ENCODE assay signal across 23 cellular contexts in the genomic region with DNA sequence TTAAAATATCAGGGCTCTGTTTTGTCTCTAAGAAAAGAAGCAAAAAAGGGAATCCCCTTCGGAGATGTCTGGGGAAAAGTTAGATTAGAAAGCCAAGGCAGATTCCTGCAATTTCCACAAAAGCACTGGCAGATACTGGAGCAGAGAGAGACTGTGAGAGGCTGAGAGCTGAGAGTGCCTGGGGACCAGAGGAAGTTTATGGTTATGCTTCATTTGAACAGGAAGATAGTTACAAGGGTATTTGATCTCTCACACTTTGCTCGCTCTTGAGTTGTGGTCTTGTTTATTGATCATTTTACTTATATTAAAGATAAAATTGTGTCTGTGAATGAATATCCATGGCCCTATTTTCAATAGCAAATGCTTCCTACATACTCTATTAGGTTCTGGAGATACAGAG. TPM values are rescaled to one million over a fixed set of nuclear protein-coding genes. Genes with fewer than 3 reads are reported as not detected.
"Had no signal": no experiment of that assay in that cellular context is flagged by ENCODE, and none has a peak within 500 bp of the region (broad histone marks: within the 10 kb centered on the region; RNA-seq: fewer than 3 reads in every experiment).

No MANE protein-coding gene starts in this region.

- H3K27ac Mint-ChIP-seq: natural killer cell treated with Interleukin-12 subunit alpha and Interleukin-12 subunit beta and Interleukin-15 and Interleukin-18, amount 100 ng/mL, for 72 hours; stimulated activated effector memory CD8-positive, alpha-beta T cell treated with anti-CD3 and anti-CD28 coated beads, Interleukin-12 subunit alpha, Interleukin-12 subunit beta, amount 100 ng/mL, for 72 hours had no signal

- DNase-seq: dorsolateral prefrontal cortex; effector CD4-positive, alpha-beta T cell; foreskin fibroblast; gastrocnemius medialis; head of caudate nucleus; left ventricle myocardium superior; lower lobe of right lung; nucleus accumbens; stimulated activated CD4-positive, alpha-beta T cell treated with anti-CD3 and anti-CD28 coated beads, Interleukin-2, amount 100 ng/mL, for 24 hours; stimulated activated CD4-positive, alpha-beta T cell treated with anti-CD3 and anti-CD28 coated beads, Interleukin-4, amount 100 ng/mL, for 24 hours; stimulated activated naive CD4-positive, alpha-beta T cell treated with Interleukin-2 at 50 U/mL for 16 hours; stomach; trophoblast cell had no signal

- H3K27ac ChIP-seq: dorsolateral prefrontal cortex, epithelial cell of prostate, gastrocnemius medialis, lower lobe of right lung, prostate gland, right atrium auricular region, stomach, thoracic aorta had no signal

- H3K4me3 Mint-ChIP-seq: natural killer cell treated with Interleukin-12 subunit alpha and Interleukin-12 subunit beta and Interleukin-15 and Interleukin-18, amount 100 ng/mL, for 72 hours; stimulated activated effector memory CD8-positive, alpha-beta T cell treated with anti-CD3 and anti-CD28 coated beads, Interleukin-12 subunit alpha, Interleukin-12 subunit beta, amount 100 ng/mL, for 72 hours had no signal

- H3K9me3 ChIP-seq: gastrocnemius medialis, lower lobe of right lung, prostate gland, thoracic aorta had no signal

- H3K4me3 ChIP-seq: dorsolateral prefrontal cortex, gastrocnemius medialis, lower lobe of right lung, prostate gland, right atrium auricular region, stomach, thoracic aorta had no signal

- H3K36me3 Mint-ChIP-seq: stimulated activated effector memory CD8-positive, alpha-beta T cell treated with anti-CD3 and anti-CD28 coated beads, Interleukin-12 subunit alpha, Interleukin-12 subunit beta, amount 100 ng/mL, for 72 hours had no signal

- H3K27me3 ChIP-seq: dorsolateral prefrontal cortex, gastrocnemius medialis, right atrium auricular region, stomach had no signal

- H3K36me3 ChIP-seq: gastrocnemius medialis, lower lobe of right lung, prostate gland, right atrium auricular region, stomach, thoracic aorta had no signal

- ATAC-seq: esophagus mucosa; gastrocnemius medialis; left ventricle myocardium superior; lower lobe of right lung; natural killer cell treated with Interleukin-12 subunit alpha and Interleukin-12 subunit beta and Interleukin-15 and Interleukin-18, amount 100 ng/mL, for 72 hours; sciatic nerve; stimulated activated effector memory CD8-positive, alpha-beta T cell treated with anti-CD3 and anti-CD28 coated beads, Interleukin-12 subunit alpha, Interleukin-12 subunit beta, amount 100 ng/mL, for 72 hours had no signal

- H3K4me1 Mint-ChIP-seq: stimulated activated effector memory CD8-positive, alpha-beta T cell treated with anti-CD3 and anti-CD28 coated beads, Interleukin-12 subunit alpha, Interleukin-12 subunit beta, amount 100 ng/mL, for 72 hours had no signal

- H3K4me1 ChIP-seq: gastrocnemius medialis, lower lobe of right lung, prostate gland, right atrium auricular region had no signal

RNA-seq across cellular contexts. Expression of gene FAM81B, which starts 32.8 kb away (rescaled TPM):
- total RNA-seq: esophagus mucosa; gastrocnemius medialis; natural killer cell treated with Interleukin-12 subunit alpha and Interleukin-12 subunit beta and Interleukin-15 and Interleukin-18, amount 100 ng/mL, for 72 hours; osteocyte; sciatic nerve; stomach; subcutaneous adipose tissue; thoracic aorta had no signal
